In the genomic region with DNA sequence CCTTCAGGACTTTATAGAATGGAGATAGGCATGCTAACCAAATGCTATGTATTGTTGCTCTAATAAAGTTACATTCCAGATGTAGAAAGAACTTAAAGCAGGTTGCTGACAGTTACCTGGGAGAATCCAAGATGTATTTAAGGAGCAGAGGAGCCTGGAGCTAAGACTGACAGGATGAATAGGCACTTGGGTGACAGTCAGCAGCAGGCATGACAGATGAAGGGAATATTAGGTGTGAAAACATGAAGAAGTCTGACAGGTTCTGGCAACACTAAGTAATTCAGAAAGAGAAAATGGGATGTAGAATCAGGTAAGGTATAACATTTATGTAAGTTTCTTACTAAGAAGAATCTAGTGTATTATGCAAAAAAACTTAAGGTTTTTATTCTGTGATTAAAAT, we compare ENCODE assay signal across 37 cellular contexts.
"Had no signal": no experiment of that assay in that cellular context is flagged by ENCODE, and none has a peak within 500 bp of the region (broad histone marks: within the 10 kb centered on the region; RNA-seq: fewer than 3 reads in every experiment).

No MANE protein-coding gene starts in this region.

- H3K4me1 Mint-ChIP-seq: activated naive CD4-positive, alpha-beta T cell treated with anti-CD3 and anti-CD28 coated beads, Interleukin-2, amount 10 ng/mL, durations not matched to agents 7 days and 5 days; activated naive CD4-positive, alpha-beta T cell treated with anti-CD3 and anti-CD28 coated beads, Interleukin-2, amount 50 U/mL, for 24 hours; activated naive CD8-positive, alpha-beta T cell treated with anti-CD3 and anti-CD28 coated beads for 36 hours; activated naive CD8-positive, alpha-beta T cell treated with anti-CD3 and anti-CD28 coated beads, Interleukin-2, amount 10 ng/mL, durations not matched to agents 7 days and 5 days; activated naive CD8-positive, alpha-beta T cell treated with anti-CD3 and anti-CD28 coated beads, Interleukin-2, amount 50 U/mL, for 24 hours; activated T-helper 17 cell treated with anti-CD3 and anti-CD28 coated beads, Interleukin-2, amount 50 U/mL, for 72 hours; central memory CD8-positive, alpha-beta T cell had no signal

- H3K27me3 ChIP-seq: adrenal gland, ascending aorta, body of pancreas, brain microvascular endothelial cell, breast epithelium, cardiac muscle cell had no signal

- H3K9me3 Mint-ChIP-seq: activated naive CD4-positive, alpha-beta T cell treated with anti-CD3 and anti-CD28 coated beads for 36 hours; activated naive CD4-positive, alpha-beta T cell treated with anti-CD3 and anti-CD28 coated beads, Interleukin-2, amount 50 U/mL, for 24 hours; activated naive CD8-positive, alpha-beta T cell treated with anti-CD3 and anti-CD28 coated beads, Interleukin-2, amount 10 ng/mL, durations not matched to agents 7 days and 5 days; activated naive CD8-positive, alpha-beta T cell treated with anti-CD3 and anti-CD28 coated beads, Interleukin-2, amount 50 U/mL, for 24 hours had no signal

- H3K36me3 ChIP-seq: adrenal gland, ascending aorta, brain microvascular endothelial cell, breast epithelium, cardiac muscle cell had no signal

- ATAC-seq: activated naive CD4-positive, alpha-beta T cell treated with anti-CD3 and anti-CD28 coated beads, Interleukin-2, amount 50 U/mL, for 72 hours; activated naive CD8-positive, alpha-beta T cell treated with anti-CD3 and anti-CD28 coated beads, Interleukin-2, amount 50 U/mL, for 24 hours; activated T-cell treated with anti-CD3 and anti-CD28 coated beads, Interleukin-2, amount 50 U/mL, for 4 hours; activated T-cell treated with anti-CD3 and anti-CD28 coated beads, Interleukin-2, amount 50 U/mL, for 72 hours; activated T-helper 17 cell treated with anti-CD3 and anti-CD28 coated beads, Interleukin-2, amount 50 U/mL, for 72 hours; body of pancreas had no signal

- H3K4me3 Mint-ChIP-seq: activated naive CD4-positive, alpha-beta T cell treated with anti-CD3 and anti-CD28 coated beads for 36 hours; activated naive CD4-positive, alpha-beta T cell treated with anti-CD3 and anti-CD28 coated beads, Interleukin-2, amount 10 ng/mL, durations not matched to agents 7 days and 5 days; activated naive CD4-positive, alpha-beta T cell treated with anti-CD3 and anti-CD28 coated beads, Interleukin-2, amount 50 U/mL, for 24 hours; activated naive CD8-positive, alpha-beta T cell; activated naive CD8-positive, alpha-beta T cell treated with anti-CD3 and anti-CD28 coated beads for 36 hours; activated naive CD8-positive, alpha-beta T cell treated with anti-CD3 and anti-CD28 coated beads, Interleukin-2, amount 10 ng/mL, durations not matched to agents 7 days and 5 days; activated naive CD8-positive, alpha-beta T cell treated with anti-CD3 and anti-CD28 coated beads, Interleukin-2, amount 50 U/mL, for 24 hours; activated T-cell treated with anti-CD3 and anti-CD28 coated beads, Interleukin-2, amount 50 U/mL, for 24 hours; activated T-cell treated with anti-CD3 and anti-CD28 coated beads, Interleukin-2, amount 50 U/mL, for 4 hours; activated T-cell treated with anti-CD3 and anti-CD28 coated beads, Interleukin-2, amount 50 U/mL, for 72 hours; activated T-helper 1 cell treated with anti-CD3 and anti-CD28 coated beads, Interleukin-12 subunit alpha, Interleukin-12 subunit beta, Interleukin-2, Interleukin-4 antibody, amounts not matched to agents 30 ng/mL and 10 ng/mL and 1 ng/mL, durations not matched to agents 14 hours and 24 hours and 36 hours; activated T-helper 17 cell treated with anti-CD3 and anti-CD28 coated beads, Interleukin-2, amount 50 U/mL, for 72 hours; brain; central memory CD8-positive, alpha-beta T cell had no signal

- H3K27ac ChIP-seq: adrenal gland, ascending aorta, body of pancreas, brain microvascular endothelial cell, breast epithelium, cardiac muscle cell had no signal

- H3K27ac Mint-ChIP-seq: activated naive CD4-positive, alpha-beta T cell treated with anti-CD3 and anti-CD28 coated beads for 36 hours; activated naive CD4-positive, alpha-beta T cell treated with anti-CD3 and anti-CD28 coated beads, Interleukin-2, amount 10 ng/mL, durations not matched to agents 7 days and 5 days; activated naive CD4-positive, alpha-beta T cell treated with anti-CD3 and anti-CD28 coated beads, Interleukin-2, amount 50 U/mL, for 24 hours; activated naive CD4-positive, alpha-beta T cell treated with anti-CD3 and anti-CD28 coated beads, Interleukin-2, amount 50 U/mL, for 72 hours; activated naive CD8-positive, alpha-beta T cell; activated naive CD8-positive, alpha-beta T cell treated with anti-CD3 and anti-CD28 coated beads for 36 hours; activated naive CD8-positive, alpha-beta T cell treated with anti-CD3 and anti-CD28 coated beads, Interleukin-2, amount 10 ng/mL, durations not matched to agents 7 days and 5 days; activated naive CD8-positive, alpha-beta T cell treated with anti-CD3 and anti-CD28 coated beads, Interleukin-2, amount 50 U/mL, for 24 hours; activated T-cell treated with anti-CD3 and anti-CD28 coated beads, Interleukin-2, amount 50 U/mL, for 24 hours; activated T-cell treated with anti-CD3 and anti-CD28 coated beads, Interleukin-2, amount 50 U/mL, for 72 hours; activated T-helper 1 cell treated with anti-CD3 and anti-CD28 coated beads, Interleukin-12 subunit alpha, Interleukin-12 subunit beta, Interleukin-2, Interleukin-4 antibody, amounts not matched to agents 30 ng/mL and 10 ng/mL and 1 ng/mL, durations not matched to agents 14 hours and 24 hours and 36 hours; activated T-helper 17 cell treated with anti-CD3 and anti-CD28 coated beads, Interleukin-2, amount 50 U/mL, for 72 hours; activated T-helper 2 cell treated with anti-CD3 and anti-CD28 coated beads, Interferon-gamma antibody, Interleukin-2, Interleukin-4, amounts not matched to agents 10 μg/mL and 5 μg/mL and 100 μg/mL, durations not matched to agents 14 hours and 24 hours and 36 hours; brain had no signal

- H3K36me3 Mint-ChIP-seq: activated naive CD4-positive, alpha-beta T cell treated with anti-CD3 and anti-CD28 coated beads, Interleukin-2, amount 10 ng/mL, durations not matched to agents 7 days and 5 days; activated naive CD4-positive, alpha-beta T cell treated with anti-CD3 and anti-CD28 coated beads, Interleukin-2, amount 50 U/mL, for 24 hours; activated naive CD4-positive, alpha-beta T cell treated with anti-CD3 and anti-CD28 coated beads, Interleukin-2, amount 50 U/mL, for 72 hours; activated naive CD8-positive, alpha-beta T cell; activated naive CD8-positive, alpha-beta T cell treated with anti-CD3 and anti-CD28 coated beads for 36 hours; activated naive CD8-positive, alpha-beta T cell treated with anti-CD3 and anti-CD28 coated beads, Interleukin-2, amount 10 ng/mL, durations not matched to agents 7 days and 5 days; brain had no signal

- H3K4me1 ChIP-seq: adrenal gland, ascending aorta, body of pancreas, breast epithelium had no signal

- H3K9me3 ChIP-seq: adrenal gland, ascending aorta, body of pancreas, breast epithelium had no signal

- DNase-seq: activated effector memory CD4-positive, alpha-beta T cell treated with anti-CD3 and anti-CD28 coated beads, Interleukin-2, amount 50 U/mL, for 16 hours; activated effector memory CD4-positive, alpha-beta T cell treated with Interleukin-2 at 50 U/mL for 16 hours; activated gamma-delta T cell; activated gamma-delta T cell treated with Interleukin-2 at 50 U/mL for 16 hours; activated naive CD4-positive, alpha-beta T cell; activated naive CD4-positive, alpha-beta T cell treated with anti-CD3 and anti-CD28 coated beads for 36 hours; activated naive CD4-positive, alpha-beta T cell treated with anti-CD3 and anti-CD28 coated beads, Interleukin-2, amount 10 ng/mL, durations not matched to agents 7 days and 5 days; activated naive CD4-positive, alpha-beta T cell treated with anti-CD3 and anti-CD28 coated beads, Interleukin-2, amount 50 U/mL, for 16 hours; activated naive CD4-positive, alpha-beta T cell treated with Interleukin-2 at 50 U/mL for 16 hours; activated naive CD8-positive, alpha-beta T cell treated with anti-CD3 and anti-CD28 coated beads for 36 hours; activated naive CD8-positive, alpha-beta T cell treated with anti-CD3 and anti-CD28 coated beads, Interleukin-2, amount 10 ng/mL, durations not matched to agents 7 days and 5 days; activated naive CD8-positive, alpha-beta T cell treated with anti-CD3 and anti-CD28 coated beads, Interleukin-2, amount 50 U/mL, for 24 hours; activated T-cell treated with anti-CD3 and anti-CD28 coated beads, Interleukin-2, amount 50 U/mL, for 1 hour; activated T-cell treated with anti-CD3 and anti-CD28 coated beads, Interleukin-2, amount 50 U/mL, for 24 hours; activated T-cell treated with anti-CD3 and anti-CD28 coated beads, Interleukin-2, amount 50 U/mL, for 4 hours; activated T-cell treated with anti-CD3 and anti-CD28 coated beads, Interleukin-2, amount 50 U/mL, for 48 hours; activated T-cell treated with anti-CD3 and anti-CD28 coated beads, Interleukin-2, amount 50 U/mL, for 72 hours; adrenal gland; amniotic stem cell; amygdala; anterior cingulate cortex; aorta; body of pancreas; brain microvascular endothelial cell; central memory CD4-positive, alpha-beta T cell; cerebellar nuclear complex had no signal

- H3K4me3 ChIP-seq: adrenal gland, ascending aorta, body of pancreas, breast epithelium, cardiac muscle cell had no signal

- H3K27me3 Mint-ChIP-seq: activated naive CD4-positive, alpha-beta T cell treated with anti-CD3 and anti-CD28 coated beads, Interleukin-2, amount 10 ng/mL, durations not matched to agents 7 days and 5 days; activated naive CD4-positive, alpha-beta T cell treated with anti-CD3 and anti-CD28 coated beads, Interleukin-2, amount 50 U/mL, for 24 hours; activated naive CD8-positive, alpha-beta T cell; activated naive CD8-positive, alpha-beta T cell treated with anti-CD3 and anti-CD28 coated beads for 36 hours; activated naive CD8-positive, alpha-beta T cell treated with anti-CD3 and anti-CD28 coated beads, Interleukin-2, amount 10 ng/mL, durations not matched to agents 7 days and 5 days; activated naive CD8-positive, alpha-beta T cell treated with anti-CD3 and anti-CD28 coated beads, Interleukin-2, amount 50 U/mL, for 24 hours; activated T-cell treated with anti-CD3 and anti-CD28 coated beads, Interleukin-2, amount 50 U/mL, for 24 hours; activated T-helper 17 cell treated with anti-CD3 and anti-CD28 coated beads, Interleukin-2, amount 50 U/mL, for 72 hours; central memory CD8-positive, alpha-beta T cell had no signal
